Comparison of ENCODE assay signal across 7 cellular contexts in the genomic region with DNA sequence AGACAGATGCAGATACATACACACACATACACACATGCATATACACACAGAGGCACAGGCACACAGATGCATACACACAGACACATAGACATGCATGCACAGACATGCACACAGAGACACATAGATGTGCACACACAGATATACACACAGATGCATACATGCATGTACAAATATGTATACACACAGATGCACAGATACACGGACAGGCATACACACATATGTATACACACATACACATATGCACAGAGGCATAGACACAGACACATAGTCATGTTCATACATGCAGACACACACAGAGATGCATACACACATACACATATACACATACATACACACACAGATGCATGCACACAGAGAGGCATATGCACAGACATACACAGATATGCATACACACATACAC.
"Had no signal": no experiment of that assay in that cellular context is flagged by ENCODE, and none has a peak within 500 bp of the region (broad histone marks: within the 10 kb centered on the region; RNA-seq: fewer than 3 reads in every experiment).

No MANE protein-coding gene starts in this region.

- H3K36me3 ChIP-seq: HAP-1 had no signal

- H3K4me1 ChIP-seq: HAP-1 had no signal

- H3K4me3 Mint-ChIP-seq: GM23338, HFFc6, IgD-negative memory B cell had no signal

- DNase-seq: HFFc6 had no signal

- H3K27ac ChIP-seq: HL-60 had no signal

- H3K9me3 ChIP-seq: HAP-1 had no signal

- H2AFZ ChIP-seq: GM23338 had no signal

- FAIRE-seq: HepG2 had no signal

- H3K4me3 ChIP-seq: GM23338, HAP-1 had no signal

- H3K36me3 Mint-ChIP-seq: IgD-negative memory B cell had no signal

- H3K27ac Mint-ChIP-seq: GM23338, HFFc6, IgD-negative memory B cell had no signal

- ATAC-seq: GM23338, HCT116, HepG2 had no signal

- H3K9me3 Mint-ChIP-seq: GM23338 had no signal

- H3K4me2 ChIP-seq: GM23338 had no signal

- H3K4me1 Mint-ChIP-seq: IgD-negative memory B cell had no signal
